In the genomic region with DNA sequence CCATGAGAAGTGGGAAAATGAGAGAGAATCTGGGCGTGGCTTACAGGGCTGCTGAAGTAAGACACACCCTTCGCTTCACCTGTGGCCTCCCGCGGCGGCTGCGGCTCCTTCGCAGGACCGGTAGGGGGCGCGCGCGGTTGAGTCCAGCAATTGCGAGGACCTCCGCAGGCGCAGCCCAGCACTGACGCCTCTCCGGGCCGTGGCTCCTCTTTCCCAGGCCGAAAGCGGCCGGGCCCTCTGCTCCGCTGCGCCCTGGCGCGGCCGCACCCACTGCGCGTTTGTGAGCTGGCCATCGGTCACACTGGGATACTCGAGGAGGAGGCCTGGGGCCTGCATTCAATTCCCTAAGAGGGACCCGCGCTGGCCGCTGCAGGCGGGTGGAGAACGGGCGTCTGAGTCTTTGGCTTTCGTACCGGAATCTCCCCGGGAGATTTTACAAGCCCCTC, we compare ENCODE assay signal across 8 cellular contexts. TPM values are rescaled to one million over a fixed set of nuclear protein-coding genes. Genes with fewer than 3 reads are reported as not detected.
DNase-seq lines count a peak whose midpoint lies in the region; TF ChIP-seq lines count a peak whose summit lies in the region.

LRRD1 (minus strand) TSS at position 215 of the 446 bp plus-strand sequence. CDS start 13,940 bp downstream, outside the sequence.

- H4K20me1 ChIP-seq in Loucy (ENCODE audit: insufficient read depth, low read length, poor library complexity, severe bottlenecking) (no peaks in the 10 kb centered on the region), hepatocyte (ENCODE audit: insufficient read depth, poor library complexity, severe bottlenecking) (no peaks in the 10 kb centered on the region)

- peaks cover 2% of the 10 kb centered on the region for H3K36me3 Mint-ChIP-seq in T-helper 2 cell treated with Interferon-gamma antibody and Interleukin-4, amounts not matched to agents 5 μg/mL and 100 μg/mL, for 36 hours (ENCODE audit: low read depth)

- no peak for TF ChIP-seq POLR2A in vagina (IDR thresholded peaks at IDR 0.05)

- no peak within 1 kb of the TSS for H3K27ac Mint-ChIP-seq in T-helper 2 cell treated with Interferon-gamma antibody and Interleukin-4, amounts not matched to agents 5 μg/mL and 100 μg/mL, for 36 hours

- H3K4me3 Mint-ChIP-seq in T-helper 2 cell treated with Interferon-gamma antibody and Interleukin-4, amounts not matched to agents 5 μg/mL and 100 μg/mL, for 36 hours, result peak within 1 kb of the TSS; percentile 70

- DNase-seq in ELF-1 (ENCODE audit: low read depth, low spot score) (peak; percentile 99), H4 (ENCODE audit: low spot score) (peak; percentile 78), astrocyte of the hippocampus (ENCODE audit: low read depth, low spot score) (peak; percentile 94), hepatocyte (ENCODE audit: low spot score) (peak; percentile 89), renal cortical epithelial cell (ENCODE audit: low read depth) (peak; percentile 69), vagina (ENCODE audit: extremely low spot score in 2 of 2) (peak in 1 of 2 donors; percentile 87)
- DNase-seq in T-helper 2 cell treated with Interferon-gamma antibody and Interleukin-4, amounts not matched to agents 5 μg/mL and 100 μg/mL, for 36 hours (ENCODE audit: low spot score), result peak; percentile 88

- peaks cover 4% of the 10 kb centered on the region for H3K9me3 Mint-ChIP-seq in T-helper 2 cell treated with Interferon-gamma antibody and Interleukin-4, amounts not matched to agents 5 μg/mL and 100 μg/mL, for 36 hours

- H3K79me2 ChIP-seq in Loucy (ENCODE audit: insufficient read depth, low read length) (no peaks in the 10 kb centered on the region), hepatocyte (no peaks in the 10 kb centered on the region)

- peak within 1 kb of the TSS; percentile 94 for H2AFZ ChIP-seq in Loucy (ENCODE audit: low read length)
- H2AFZ ChIP-seq in hepatocyte, result peak within 1 kb of the TSS; percentile 90

- H3K27ac ChIP-seq in hepatocyte, result peak within 1 kb of the TSS; percentile 62
- H3K27ac ChIP-seq in vagina, result peak within 1 kb of the TSS; percentile 86

- peak within 1 kb of the TSS; percentile 64 for H3K9ac ChIP-seq in Loucy (ENCODE audit: low read depth, low read length, poor library complexity, severe bottlenecking)

- intact Hi-C loops in vagina (cut with DNase I), result no loop called here

- H3K4me1 ChIP-seq in Loucy (ENCODE audit: insufficient read depth, low read length, poor library complexity, severe bottlenecking) (peaks cover 7% of the 10 kb centered on the region), hepatocyte (ENCODE audit: insufficient read depth) (no peaks in the 10 kb centered on the region), vagina (peaks cover 6% of the 10 kb centered on the region)

- H3K4me2 ChIP-seq in Loucy (ENCODE audit: low read depth, low read length, poor library complexity, severe bottlenecking) (peak within 1 kb of the TSS; percentile 83), hepatocyte (peak within 1 kb of the TSS; percentile 91)

- WGBS in hepatocyte (ENCODE audit: low lambda C conversion rate, missing lambda C conversion rate), result 16% methylated on average over 35 of the region's 39 CpGs

- H3K9me2 ChIP-seq in Loucy (replicated peaks; ENCODE audit: low read depth, low read length) (no peaks in the 10 kb centered on the region), hepatocyte (replicated peaks; ENCODE audit: insufficient read depth) (no peaks in the 10 kb centered on the region)

- H3K36me3 ChIP-seq in Loucy (ENCODE audit: insufficient read depth, low read length) (no peaks in the 10 kb centered on the region), hepatocyte (replicated peaks; ENCODE audit: insufficient read depth, low read depth) (no peaks in the 10 kb centered on the region), vagina (no peaks in the 10 kb centered on the region)

- peaks cover 31% of the 10 kb centered on the region for H3K27me3 Mint-ChIP-seq in T-helper 2 cell treated with Interferon-gamma antibody and Interleukin-4, amounts not matched to agents 5 μg/mL and 100 μg/mL, for 36 hours (ENCODE audit: low read depth)

- TF ChIP-seq CTCF in Loucy (conservative IDR thresholded peaks at IDR 0.05; ENCODE audit: low read length), result peak; percentile 88
- peak; percentile 85 for TF ChIP-seq CTCF in hepatocyte (IDR thresholded peaks at IDR 0.05; ENCODE audit: poor library complexity)
- TF ChIP-seq CTCF in vagina (IDR thresholded peaks at IDR 0.05), result peak; percentile 91 to 94 (median 93)

- H3F3A ChIP-seq in Loucy (ENCODE audit: low read depth), result no peaks in the 10 kb centered on the region

- H3K4me3 ChIP-seq in Loucy (ENCODE audit: low read length, poor library complexity, severe bottlenecking), result peak within 1 kb of the TSS; percentile 71
- H3K4me3 ChIP-seq in hepatocyte, result no peak within 1 kb of the TSS
- peak within 1 kb of the TSS; percentile 50 to 72 for H3K4me3 ChIP-seq in vagina

- peaks cover 8% of the 10 kb centered on the region for H3K4me1 Mint-ChIP-seq in T-helper 2 cell treated with Interferon-gamma antibody and Interleukin-4, amounts not matched to agents 5 μg/mL and 100 μg/mL, for 36 hours (ENCODE audit: low read depth)

- H3K27me3 ChIP-seq in Loucy (ENCODE audit: insufficient read depth, low read length, poor library complexity, severe bottlenecking) (no peaks in the 10 kb centered on the region), hepatocyte (no peaks in the 10 kb centered on the region), vagina (no peaks in the 10 kb centered on the region)

- no peaks in the 10 kb centered on the region for H3K9me3 ChIP-seq in Loucy (ENCODE audit: insufficient read depth, low read depth, low read length)
- H3K9me3 ChIP-seq in hepatocyte (ENCODE audit: low read depth), result no peaks in the 10 kb centered on the region
- no peaks in the 10 kb centered on the region for H3K9me3 ChIP-seq in vagina

RNA-seq across cellular contexts. Expression of gene LRRD1, which starts in this region (rescaled TPM):
- 0.12 TPM in 1 of 2 replicates, not detected in the other for total RNA-seq in H4 (2014; rRNA removed; shearing (Covaris generic))
- total RNA-seq in hepatocyte (0.08 and 0.77 TPM in 2 replicates), renal cortical epithelial cell (0.05 TPM in 1 of 2 replicates, not detected in the other), vagina (0.49 TPM)
- polyA plus RNA-seq in hepatocyte, result not detected in 2 replicates

Comparison
In these comparisons a context has a peak if more than half of its experiments do, and no peak if none do; other contexts are left out.
1. Peak in DNase-seq in H4; RNA of the gene not detected or under 1 TPM.
2. Peak in DNase-seq, H3K27ac ChIP-seq and H3K4me2 ChIP-seq in hepatocyte; RNA of the gene not detected or under 1 TPM.
3. Peak in DNase-seq in renal cortical epithelial cell; RNA of the gene not detected or under 1 TPM.